In the genomic region with DNA sequence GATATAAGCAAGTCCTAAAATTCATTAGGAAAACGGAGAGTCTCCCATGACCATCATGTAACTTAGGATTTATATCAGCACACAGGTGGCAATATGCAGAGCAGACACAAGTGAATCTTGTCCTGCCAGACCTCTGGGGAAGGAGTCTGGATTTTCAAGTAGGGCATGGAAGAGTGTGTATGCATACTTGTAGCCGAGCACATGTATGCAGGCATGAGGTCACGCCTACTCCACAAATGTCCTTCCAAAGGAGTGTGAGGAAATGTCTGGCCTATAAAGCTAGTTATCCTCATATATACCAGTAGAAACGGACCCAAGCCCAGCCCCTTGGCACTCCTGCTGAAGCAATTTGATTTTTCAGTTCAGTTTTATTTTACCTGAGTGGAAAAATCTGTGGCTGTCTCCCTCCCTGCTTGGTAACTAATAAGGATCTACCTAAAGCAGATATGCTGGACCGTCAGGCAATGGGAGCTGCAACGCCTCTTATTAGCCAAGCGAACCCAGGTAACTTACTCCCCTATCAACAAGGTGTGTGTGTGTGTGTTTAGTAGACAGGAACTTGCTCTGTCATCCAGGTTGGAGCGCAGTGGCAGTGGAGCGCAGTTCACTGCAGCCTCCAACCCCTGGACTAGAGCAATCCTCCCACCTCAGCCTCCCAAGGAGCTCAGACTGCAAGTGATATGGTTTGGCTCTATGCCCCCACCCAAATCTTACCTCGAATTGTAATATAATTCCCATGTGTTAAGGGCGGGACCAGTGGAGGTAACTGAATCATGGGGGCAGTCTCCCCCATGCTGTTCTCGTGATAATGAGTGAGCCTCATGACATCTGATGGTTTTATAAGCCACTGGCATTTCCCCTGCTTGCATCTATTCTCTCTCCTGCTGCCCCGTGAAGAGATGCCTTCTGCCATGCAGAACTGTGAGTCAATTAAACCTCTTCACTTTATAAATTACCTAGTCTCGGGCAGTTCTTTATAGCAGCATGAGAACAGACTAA, we compare ENCODE assay signal across 1 cellular context.
A peak's percentile ranks its signal among the peaks of the same experiment; 100 is the strongest.
TF ChIP-seq lines count a peak whose summit lies in the region.

No MANE protein-coding gene starts in this region.

TF ChIP-seq in A549, 52 proteins besides CTCF, POLR2A, EP300 and RAD21:
- TF ChIP-seq, protein P1, sequence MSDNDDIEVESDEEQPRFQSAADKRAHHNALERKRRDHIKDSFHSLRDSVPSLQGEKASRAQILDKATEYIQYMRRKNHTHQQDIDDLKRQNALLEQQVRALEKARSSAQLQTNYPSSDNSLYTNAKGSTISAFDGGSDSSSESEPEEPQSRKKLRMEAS (IDR thresholded peaks at IDR 0.05): 0 out of 2 replicates have a peak, but pooled peaks have one; percentile 22
- TF ChIP-seq RNF2 (IDR thresholded peaks at IDR 0.05; ENCODE audit: borderline replicate concordance, low read depth): no peak
